In genomic region chr16:81440888-81441663, GRCh38 we compare ENCODE assay signal across 19 cellular contexts. TPM values are rescaled to one million over a fixed set of nuclear protein-coding genes. Genes with fewer than 3 reads are reported as not detected.
DNase-seq lines count a peak whose midpoint lies in the region; ATAC-seq, FAIRE-seq and TF ChIP-seq lines count a peak whose summit lies in the region.
"Had no signal": no experiment of that assay in that cellular context is flagged by ENCODE, and none has a peak within 500 bp of the region (broad histone marks: within the 10 kb centered on the region; RNA-seq: fewer than 3 reads in every experiment).

No MANE protein-coding gene starts in this region.

- CTCF ChIA-PET in A549 (lab: Yijun Ruan, JAX) = interaction anchor here (0.9 to 3.8 kb wide), 7 partner anchors 10 to 38 kb away, joined by 3 to 16 read pairs (median 4); no protein-coding TSS in a partner anchor

- ATAC-seq in A549 (no peak), HG03025 (IDR thresholded peaks at IDR 0.05; ENCODE audit: low FRiP score, unreplicated experiment) (no peak), upper lobe of left lung (ENCODE audit: low FRiP score in 2 of 2) (no peak), GM19455 (IDR thresholded peaks at IDR 0.05; ENCODE audit: unreplicated experiment) (no peak)
- ATAC-seq: SK-N-SH treated with all-trans-retinoic acid at 6 μM for 48 hours had no signal

- peaks cover 9% of the 10 kb centered on the region for H3K27me3 Mint-ChIP-seq in IgD-negative memory B cell
- H3K27me3 Mint-ChIP-seq in nephron (ENCODE audit: low read depth) = peaks cover 42% of the 10 kb centered on the region

- no peaks in the 10 kb centered on the region for H3K36me3 Mint-ChIP-seq in IgD-negative memory B cell
- no peaks in the 10 kb centered on the region for H3K36me3 Mint-ChIP-seq in nephron (ENCODE audit: low read depth)

- no peaks in the 10 kb centered on the region for H3K36me3 ChIP-seq in upper lobe of left lung

- H3K4me1 ChIP-seq in A549 (peaks cover 19% of the 10 kb centered on the region), upper lobe of left lung (peaks cover 3 to 16% (median 6%) of the 10 kb centered on the region in 4 donors)

- TF ChIP-seq CTCF in A549 (IDR thresholded peaks at IDR 0.05) (no peak), nephron (IDR thresholded peaks at IDR 0.05; ENCODE audit: unreplicated experiment in 3 of 3) (no peak), upper lobe of left lung (IDR thresholded peaks at IDR 0.05) (no peak)

- peak overlapping the region in 1 of 4 donors; percentile 65 for H3K4me3 Mint-ChIP-seq in IgD-negative memory B cell
- H3K4me3 Mint-ChIP-seq in nephron = peak overlapping the region in 2 of 3 experiments; percentile 33

- H3K4me3 ChIP-seq in A549 = no peak overlapping the region
- H3K4me3 ChIP-seq in upper lobe of left lung = no peak overlapping the region

- WGBS in A549 (ENCODE audit: missing lambda C conversion rate) = 85% methylated on average over 21 of the region's 21 CpGs
- WGBS in upper lobe of left lung, 2 donors = 61 to 84% methylated on average over 17 to 19 of the region's 21 CpGs

- no peak for TF ChIP-seq RAD21 in A549 (conservative IDR thresholded peaks at IDR 0.05 in 1 of 2, IDR thresholded peaks at IDR 0.05 in 1 of 2)

- H3K9me3 Mint-ChIP-seq in IgD-negative memory B cell (no peaks in the 10 kb centered on the region), nephron (no peaks in the 10 kb centered on the region)

- TF ChIP-seq POLR2A in A549 (IDR thresholded peaks at IDR 0.05; ENCODE audit: low read length) (no peak), upper lobe of left lung (IDR thresholded peaks at IDR 0.05) (no peak)

- no peaks in the 10 kb centered on the region for H3K27me3 ChIP-seq in upper lobe of left lung

- H3K9me3 ChIP-seq in A549 = no peaks in the 10 kb centered on the region
- no peaks in the 10 kb centered on the region for H3K9me3 ChIP-seq in upper lobe of left lung

- no peak overlapping the region for H3K4me2 ChIP-seq in A549
- H3K4me2 ChIP-seq: KMS-11 had no signal

- DNase-seq in A549 (ENCODE audit: low read depth in 1 of 2, low spot score in 1 of 2) (no peak), epithelial cell of prostate (ENCODE audit: low read depth, low spot score) (no peak), iPS-NIHi7 (ENCODE audit: extremely low spot score) (no peak), upper lobe of left lung (no peak)
- DNase-seq: COR-L47; DMS153; H7; NCI-H146; NCI-H2107; NCI-H345; NCI-H526; NK-92 treated with Interleukin-12 subunit alpha and Interleukin-12 subunit beta, amount 100 ng/mL, for 24 hours; SHP77 treated with DMSO at 0.1 percent for 48 hours had no signal

- H3K4me1 Mint-ChIP-seq in IgD-negative memory B cell = peaks cover 1 to 13% (median 10%) of the 10 kb centered on the region in 3 donors
- peaks cover 28% of the 10 kb centered on the region for H3K4me1 Mint-ChIP-seq in nephron

- H3K27ac ChIP-seq in A549 (peak overlapping the region; percentile 4 to 99; a peak in 4 of 6 replicates), epithelial cell of prostate (peak overlapping the region; percentile 10), upper lobe of left lung (no peak overlapping the region)
- H3K27ac ChIP-seq: KMS-11 had no signal

- TF ChIP-seq EP300 in A549 (IDR thresholded peaks at IDR 0.05) (no peak), upper lobe of left lung (IDR thresholded peaks at IDR 0.05) (no peak)

- FAIRE-seq in A549 (lab: Jason Lieb, UNC) = no peak

- H3K27ac Mint-ChIP-seq in IgD-negative memory B cell (peak overlapping the region in 2 of 3 donors; percentile 49 to 63), nephron (peak overlapping the region in 1 of 3 experiments; percentile 43)

- POLR2A ChIA-PET in A549 (lab: Yijun Ruan, JAX) = no interaction called here

TF ChIP-seq in A549, 52 proteins besides CTCF, POLR2A, EP300 and RAD21:
- TF ChIP-seq EHF (CRISPR knock-in tag; IDR thresholded peaks at IDR 0.05) (no peak), ATOH8 (CRISPR knock-in tag; IDR thresholded peaks at IDR 0.05; ENCODE audit: low read depth) (no peak), RCOR1 (IDR thresholded peaks at IDR 0.05; ENCODE audit: low read depth, low read length) (no peak), CHD2 (IDR thresholded peaks at IDR 0.05; ENCODE audit: low read length, partially characterized antibody) (no peak), HEYL (CRISPR knock-in tag; IDR thresholded peaks at IDR 0.05) (no peak), SREBF2 (IDR thresholded peaks at IDR 0.05) (no peak), ZNF302 (CRISPR knock-in tag; IDR thresholded peaks at IDR 0.05) (no peak), E2F6 (IDR thresholded peaks at IDR 0.05; ENCODE audit: borderline replicate concordance, low read depth) (no peak), MAFK (IDR thresholded peaks at IDR 0.05; ENCODE audit: partially characterized antibody) (peak; percentile 34)

RNA-seq across cellular contexts. Expression of gene CMIP, which starts 3.5 kb away (rescaled TPM):
- polyA plus RNA-seq in A549 (2011; rRNA removed) (21.6 and 44.7 TPM in 2 replicates), A549 (2017; fragmentation: RNase III; extraction: RNeasy Plus Mini Kit Qiagen cat#74134 plus additional on column Dnase treatment) (118 to 129 TPM (median 125 TPM) in 3 replicates), IgD-negative memory B cell (1.4 TPM)
- polyA plus RNA-seq in A549 (2012; cell fraction: cytosol; rRNA removed) = 78.5 and 97.9 TPM in 2 replicates
- 128 and 142 TPM in 2 replicates for polyA plus RNA-seq in A549 (2012; cell fraction: nucleus; rRNA removed)
- 89.1 and 130 TPM in 2 replicates for polyA minus RNA-seq in A549 (2011; rRNA and poly(A)+ RNA removed)
- 100 to 1,000 TPM in 1 of 6 donors, 10 to 100 TPM in 5; 48.3 to 109 (median 67.6) TPM for total RNA-seq in upper lobe of left lung

Comparison
In these comparisons a context has a peak if more than half of its experiments do, and no peak if none do; other contexts are left out.
1. H3K27ac ChIP-seq: peak in A549 (2 of 2) and epithelial cell of prostate (single experiment); none in upper lobe of left lung (0 of 4).